18 cellular contexts compared by ENCODE assay signal in genomic region chr2:83342860-83343329, GRCh38.
DNase-seq lines count a peak whose midpoint lies in the region; ATAC-seq, FAIRE-seq and TF ChIP-seq lines count a peak whose summit lies in the region.
"Had no signal": no experiment of that assay in that cellular context is flagged by ENCODE, and none has a peak within 500 bp of the region (broad histone marks: within the 10 kb centered on the region; RNA-seq: fewer than 3 reads in every experiment).

No MANE protein-coding gene starts in this region.

- H4K20me1 ChIP-seq in K562 (replicated peaks; ENCODE audit: control insufficient read depth, insufficient read depth, low read length) = no peaks in the 10 kb centered on the region

- no peaks in the 10 kb centered on the region for H3K36me3 Mint-ChIP-seq in activated T-cell treated with anti-CD3 and anti-CD28 coated beads, Interleukin-2, amount 50 U/mL, for 4 hours (ENCODE audit: insufficient read depth)
- H3K36me3 Mint-ChIP-seq: mesothelial cell of epicardium had no signal

- POLR2A ChIA-PET in K562 (lab: Yijun Ruan, JAX) = no interaction called here

- 41% methylated on average over 2 of the region's 2 CpGs for WGBS in K562 (ENCODE audit: insufficient coverage, low coverage, missing lambda C conversion rate)

- H3K4me1 ChIP-seq in K562 (replicated peaks in 1 of 2; ENCODE audit: control insufficient read depth in 2 of 2, insufficient read depth in 2 of 2, low read length in 2 of 2) (no peaks in the 10 kb centered on the region), upper lobe of right lung (no peaks in the 10 kb centered on the region)
- H3K4me1 ChIP-seq: ascending aorta, esophagus muscularis mucosa, heart left ventricle had no signal

- H3K4me2 ChIP-seq in K562 (ENCODE audit: insufficient read depth, low read length) = no peak overlapping the region

- no peak for TF ChIP-seq EP300 in K562 (IDR thresholded peaks at IDR 0.05; ENCODE audit: low read length)

- H3K27me3 Mint-ChIP-seq in activated T-cell treated with anti-CD3 and anti-CD28 coated beads, Interleukin-2, amount 50 U/mL, for 4 hours (ENCODE audit: low read depth) = no peaks in the 10 kb centered on the region

- no peak for TF ChIP-seq CTCF in K562 (IDR thresholded peaks at IDR 0.05 in 2 of 3, conservative IDR thresholded peaks at IDR 0.05 in 1 of 3; ENCODE audit: insufficient read depth in 2 of 3, low read depth in 1 of 3, low read length in 3 of 3)
- TF ChIP-seq CTCF in upper lobe of right lung (IDR thresholded peaks at IDR 0.05) = no peak

- H3K4me1 Mint-ChIP-seq in activated T-cell treated with anti-CD3 and anti-CD28 coated beads, Interleukin-2, amount 50 U/mL, for 4 hours (ENCODE audit: low read depth) = no peaks in the 10 kb centered on the region
- H3K4me1 Mint-ChIP-seq: mesothelial cell of epicardium had no signal

- H3K36me3 ChIP-seq in K562 (ENCODE audit: control insufficient read depth, insufficient read depth, low read length) = no peaks in the 10 kb centered on the region
- H3K36me3 ChIP-seq in upper lobe of right lung = no peaks in the 10 kb centered on the region
- H3K36me3 ChIP-seq: ascending aorta, esophagus muscularis mucosa, heart left ventricle had no signal

- TF ChIP-seq POLR2A in K562 (conservative IDR thresholded peaks at IDR 0.05) = no peak

- CTCF ChIA-PET in K562 (lab: Yijun Ruan, JAX; ENCODE audit: low intra/inter-chr PET ratio) = no interaction called here

- BruUV-seq in K562 (replicated peaks; lab: Mats Ljungman, UMichigan) = no TSS peak

- H3K4me3 ChIP-seq in K562 (no peak overlapping the region), upper lobe of right lung (no peak overlapping the region)
- H3K4me3 ChIP-seq: ascending aorta, esophagus muscularis mucosa, heart left ventricle had no signal

- H3K27ac ChIP-seq in K562 (ENCODE audit: extremely low read depth, low read depth, low read length) = no peak overlapping the region
- no peak overlapping the region for H3K27ac ChIP-seq in upper lobe of right lung
- H3K27ac ChIP-seq: ascending aorta, esophagus muscularis mucosa, heart left ventricle had no signal

- H3K79me2 ChIP-seq in K562 (ENCODE audit: control insufficient read depth, insufficient read depth, low read length) = no peaks in the 10 kb centered on the region

- peak; percentile 28 to 53 for ATAC-seq in activated T-cell treated with anti-CD3 and anti-CD28 coated beads, Interleukin-2, amount 50 U/mL, for 4 hours
- ATAC-seq in K562 = peak; percentile 63
- peak; percentile 63 for ATAC-seq in stimulated activated naive CD8-positive, alpha-beta T cell treated with anti-CD3 and anti-CD28 coated beads, Interleukin-15, Interleukin-2, amounts not matched to agents 100 U/mL and 50 U/mL, for 24 hours
- no peak for ATAC-seq in upper lobe of right lung
- ATAC-seq: heart left ventricle had no signal

- H3K9me3 ChIP-seq in K562 (replicated peaks; ENCODE audit: control insufficient read depth, insufficient read depth, low read depth, low read length) (no peaks in the 10 kb centered on the region; the same call in 1 of the 2 replicates), upper lobe of right lung (no peaks in the 10 kb centered on the region)
- H3K9me3 ChIP-seq: ascending aorta, esophagus muscularis mucosa had no signal

- H3K4me3 Mint-ChIP-seq in activated T-cell treated with anti-CD3 and anti-CD28 coated beads, Interleukin-2, amount 50 U/mL, for 4 hours = no peak overlapping the region
- H3K4me3 Mint-ChIP-seq: activated T-helper 1 cell treated with anti-CD3 and anti-CD28 coated beads, Interleukin-12 subunit alpha, Interleukin-12 subunit beta, Interleukin-2, Interleukin-4 antibody, amounts not matched to agents 30 ng/mL and 10 ng/mL and 1 ng/mL, durations not matched to agents 14 hours and 24 hours and 36 hours; mesothelial cell of epicardium had no signal

- H3K27me3 ChIP-seq in K562 (ENCODE audit: control insufficient read depth in 2 of 2, insufficient read depth in 2 of 2, low read length in 2 of 2) = no peaks in the 10 kb centered on the region
- H3K27me3 ChIP-seq in upper lobe of right lung = no peaks in the 10 kb centered on the region
- H3K27me3 ChIP-seq: ascending aorta, esophagus muscularis mucosa, heart left ventricle had no signal

- intact Hi-C loops in K562 (cut with micrococcal nuclease) = loop anchor here (10.0 kb wide), 1 partner anchor 472 kb away; no protein-coding TSS in a partner anchor
- intact Hi-C loops in upper lobe of right lung (cut with DNase I) = no loop called here

- FAIRE-seq in K562 (lab: Jason Lieb, UNC) = no peak

- TF ChIP-seq RAD21 in K562 (CRISPR knock-in tag; conservative IDR thresholded peaks at IDR 0.05 in 1 of 2, IDR thresholded peaks at IDR 0.05 in 1 of 2) = no peak

- H3K9me1 ChIP-seq in K562 (ENCODE audit: control insufficient read depth, insufficient read depth, low read length) = no peaks in the 10 kb centered on the region

- no peak overlapping the region for H3K9ac ChIP-seq in K562 (ENCODE audit: insufficient read depth in 1 of 2, low read depth in 2 of 2, low read length in 2 of 2)

- H3K9me3 Mint-ChIP-seq in activated T-cell treated with anti-CD3 and anti-CD28 coated beads, Interleukin-2, amount 50 U/mL, for 4 hours = peaks cover 13% of the 10 kb centered on the region

- DNase-seq in activated T-cell treated with anti-CD3 and anti-CD28 coated beads, Interleukin-2, amount 50 U/mL, for 4 hours = no peak
- no peak for DNase-seq in activated T-cell treated with anti-CD3 and anti-CD28 coated beads, Interleukin-2, amount 50 U/mL, for 48 hours
- DNase-seq in NCI-H69 (lab: John Stamatoyannopoulos, UW) (peak; percentile 2), K562 (ENCODE audit: extremely low read depth in 1 of 4, low spot score in 3 of 4) (no peak), upper lobe of right lung (no peak), DMS153 (lab: John Stamatoyannopoulos, UW) (no peak), NCI-H2196 (lab: John Stamatoyannopoulos, UW; ENCODE audit: unreplicated experiment) (no peak)
- no peak for DNase-seq in stimulated activated naive CD8-positive, alpha-beta T cell treated with anti-CD3 and anti-CD28 coated beads, Interleukin-15, Interleukin-2, amounts not matched to agents 100 U/mL and 50 U/mL, for 24 hours
- DNase-seq: cortex of kidney, HCEC 1CT, heart left ventricle, kidney, OCI-M1, substantia nigra had no signal

- no peak overlapping the region for H2AFZ ChIP-seq in K562 (ENCODE audit: low read depth, low read length)

- in situ Hi-C loops in K562 (cut with MboI) = no loop called here

TF ChIP-seq in K562, 482 proteins besides CTCF, POLR2A, EP300 and RAD21:
- TF ChIP-seq C11orf30 (IDR thresholded peaks at IDR 0.05; ENCODE audit: low read depth) = no peak
- TF ChIP-seq MCM7 (IDR thresholded peaks at IDR 0.05) = 0 out of 4 replicates have a peak, but pooled peaks of 1 of the 2 experiments have one; percentile 38
TF ChIP-seq in K562: peak in this region for 1.
